ENCODE assay signal across 1 cellular context in the genomic region with DNA sequence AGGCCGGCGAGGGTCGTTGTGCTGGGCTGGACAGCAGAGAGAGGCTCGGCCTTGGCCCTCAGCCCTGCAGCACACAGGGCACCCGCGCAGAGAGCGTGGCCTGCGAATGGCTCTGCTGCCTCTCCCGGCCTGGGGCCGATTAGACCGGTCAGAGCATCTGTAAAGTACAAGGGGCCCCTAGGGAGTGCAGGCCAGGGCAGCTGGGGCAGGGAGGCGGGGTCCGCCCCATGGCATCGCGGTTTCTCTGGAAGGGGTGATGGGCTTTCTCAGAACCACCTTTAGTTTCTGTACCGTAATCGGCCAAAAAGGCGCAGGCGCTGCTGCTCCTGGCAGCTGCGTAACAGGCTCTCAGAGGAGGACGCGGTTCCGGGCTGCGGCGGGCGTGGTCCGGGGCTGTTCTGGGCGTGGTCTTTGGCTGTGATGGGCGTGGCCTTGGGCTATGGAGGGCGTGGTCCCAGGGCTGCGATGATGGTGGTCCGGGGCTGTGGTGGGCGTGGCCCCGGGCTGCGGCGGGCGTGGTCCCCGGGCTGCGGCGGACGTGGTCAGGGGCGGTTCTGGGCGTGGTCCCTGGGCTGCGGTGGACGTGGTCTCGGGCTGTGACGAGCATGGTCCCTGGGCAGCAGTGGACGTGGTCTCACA.
A peak's percentile ranks its signal among the peaks of the same experiment; 100 is the strongest.
TF ChIP-seq lines count a peak whose summit lies in the region.

No MANE protein-coding gene starts in this region.

TF ChIP-seq in K562, 482 proteins besides CTCF, POLR2A, EP300 and RAD21 (continued from another document):
- TF ChIP-seq, protein P1, sequence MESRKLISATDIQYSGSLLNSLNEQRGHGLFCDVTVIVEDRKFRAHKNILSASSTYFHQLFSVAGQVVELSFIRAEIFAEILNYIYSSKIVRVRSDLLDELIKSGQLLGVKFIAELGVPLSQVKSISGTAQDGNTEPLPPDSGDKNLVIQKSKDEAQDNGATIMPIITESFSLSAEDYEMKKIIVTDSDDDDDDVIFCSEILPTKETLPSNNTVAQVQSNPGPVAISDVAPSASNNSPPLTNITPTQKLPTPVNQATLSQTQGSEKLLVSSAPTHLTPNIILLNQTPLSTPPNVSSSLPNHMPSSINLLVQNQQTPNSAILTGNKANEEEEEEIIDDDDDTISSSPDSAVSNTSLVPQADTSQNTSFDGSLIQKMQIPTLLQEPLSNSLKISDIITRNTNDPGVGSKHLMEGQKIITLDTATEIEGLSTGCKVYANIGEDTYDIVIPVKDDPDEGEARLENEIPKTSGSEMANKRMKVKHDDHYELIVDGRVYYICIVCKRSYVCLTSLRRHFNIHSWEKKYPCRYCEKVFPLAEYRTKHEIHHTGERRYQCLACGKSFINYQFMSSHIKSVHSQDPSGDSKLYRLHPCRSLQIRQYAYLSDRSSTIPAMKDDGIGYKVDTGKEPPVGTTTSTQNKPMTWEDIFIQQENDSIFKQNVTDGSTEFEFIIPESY (CRISPR knock-in tag; IDR thresholded peaks at IDR 0.05) = 0 out of 2 replicates have a peak, but pooled peaks have one; percentile 18
- TF ChIP-seq PTBP1 (IDR thresholded peaks at IDR 0.05; ENCODE audit: low read depth, low read length) (no peak), NRF1 (conservative IDR thresholded peaks at IDR 0.05 in 1 of 2, IDR thresholded peaks at IDR 0.05 in 1 of 2) (peak; percentile 90 to 91), ELF1 (tag; IDR thresholded peaks at IDR 0.05) (peak; percentile 69), ZBTB7A (IDR thresholded peaks at IDR 0.05; ENCODE audit: borderline replicate concordance, control insufficient read depth, low read depth, low read length) (peak; percentile 42; the same call in 1 of the 2 replicates), ZNF830 (CRISPR knock-in tag; IDR thresholded peaks at IDR 0.05) (no peak), ZNF764 (CRISPR knock-in tag; IDR thresholded peaks at IDR 0.05; ENCODE audit: low read depth) (no peak), ZFP1 (CRISPR knock-in tag; IDR thresholded peaks at IDR 0.05) (no peak), HMGN3 (IDR thresholded peaks at IDR 0.05; ENCODE audit: borderline replicate concordance, extremely low read depth, insufficient read length, low read depth, low read length) (peak; percentile 37), CBX3 (IDR thresholded peaks at IDR 0.05; ENCODE audit: borderline replicate concordance in 1 of 2, low read length in 2 of 2) (no peak)
- TF ChIP-seq, protein P2, sequence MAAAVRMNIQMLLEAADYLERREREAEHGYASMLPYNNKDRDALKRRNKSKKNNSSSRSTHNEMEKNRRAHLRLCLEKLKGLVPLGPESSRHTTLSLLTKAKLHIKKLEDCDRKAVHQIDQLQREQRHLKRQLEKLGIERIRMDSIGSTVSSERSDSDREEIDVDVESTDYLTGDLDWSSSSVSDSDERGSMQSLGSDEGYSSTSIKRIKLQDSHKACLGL (CRISPR knock-in tag; IDR thresholded peaks at IDR 0.05; ENCODE audit: borderline replicate concordance, poor library complexity, severe bottlenecking) = no peak
- TF ChIP-seq, protein P3, sequence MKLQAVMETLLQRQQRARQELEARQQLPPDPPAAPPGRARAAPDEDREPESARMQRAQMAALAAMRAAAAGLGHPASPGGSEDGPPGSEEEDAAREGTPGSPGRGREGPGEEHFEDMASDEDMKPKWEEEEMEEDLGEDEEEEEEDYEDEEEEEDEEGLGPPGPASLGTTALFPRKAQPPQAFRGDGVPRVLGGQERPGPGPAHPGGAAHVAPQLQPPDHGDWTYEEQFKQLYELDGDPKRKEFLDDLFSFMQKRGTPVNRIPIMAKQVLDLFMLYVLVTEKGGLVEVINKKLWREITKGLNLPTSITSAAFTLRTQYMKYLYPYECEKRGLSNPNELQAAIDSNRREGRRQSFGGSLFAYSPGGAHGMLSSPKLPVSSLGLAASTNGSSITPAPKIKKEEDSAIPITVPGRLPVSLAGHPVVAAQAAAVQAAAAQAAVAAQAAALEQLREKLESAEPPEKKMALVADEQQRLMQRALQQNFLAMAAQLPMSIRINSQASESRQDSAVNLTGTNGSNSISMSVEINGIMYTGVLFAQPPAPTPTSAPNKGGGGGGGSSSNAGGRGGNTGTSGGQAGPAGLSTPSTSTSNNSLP (IDR thresholded peaks at IDR 0.05; ENCODE audit: borderline replicate concordance, low read depth, low read length) = no peak
- TF ChIP-seq, protein P4, sequence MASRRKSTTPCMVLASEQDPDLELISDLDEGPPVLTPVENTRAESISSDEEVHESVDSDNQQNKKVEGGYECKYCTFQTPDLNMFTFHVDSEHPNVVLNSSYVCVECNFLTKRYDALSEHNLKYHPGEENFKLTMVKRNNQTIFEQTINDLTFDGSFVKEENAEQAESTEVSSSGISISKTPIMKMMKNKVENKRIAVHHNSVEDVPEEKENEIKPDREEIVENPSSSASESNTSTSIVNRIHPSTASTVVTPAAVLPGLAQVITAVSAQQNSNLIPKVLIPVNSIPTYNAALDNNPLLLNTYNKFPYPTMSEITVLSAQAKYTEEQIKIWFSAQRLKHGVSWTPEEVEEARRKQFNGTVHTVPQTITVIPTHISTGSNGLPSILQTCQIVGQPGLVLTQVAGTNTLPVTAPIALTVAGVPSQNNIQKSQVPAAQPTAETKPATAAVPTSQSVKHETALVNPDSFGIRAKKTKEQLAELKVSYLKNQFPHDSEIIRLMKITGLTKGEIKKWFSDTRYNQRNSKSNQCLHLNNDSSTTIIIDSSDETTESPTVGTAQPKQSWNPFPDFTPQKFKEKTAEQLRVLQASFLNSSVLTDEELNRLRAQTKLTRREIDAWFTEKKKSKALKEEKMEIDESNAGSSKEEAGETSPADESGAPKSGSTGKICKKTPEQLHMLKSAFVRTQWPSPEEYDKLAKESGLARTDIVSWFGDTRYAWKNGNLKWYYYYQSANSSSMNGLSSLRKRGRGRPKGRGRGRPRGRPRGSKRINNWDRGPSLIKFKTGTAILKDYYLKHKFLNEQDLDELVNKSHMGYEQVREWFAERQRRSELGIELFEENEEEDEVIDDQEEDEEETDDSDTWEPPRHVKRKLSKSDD (conservative IDR thresholded peaks at IDR 0.05; ENCODE audit: low read length) = no peak
